8 cellular contexts compared by ENCODE assay signal in genomic region chr1:209435654-209436566, GRCh38.
DNase-seq lines count a peak whose midpoint lies in the region; ATAC-seq and TF ChIP-seq lines count a peak whose summit lies in the region.

No MANE protein-coding gene starts in this region.

- WGBS in spleen, 5 donors, result 32 to 52% (median 48%) methylated on average over 6 of the region's 6 CpGs

- H3K4me1 ChIP-seq in OCI-LY1 (ENCODE audit: insufficient read depth, low read length, severe bottlenecking), result no peaks in the 10 kb centered on the region
- H3K4me1 ChIP-seq in ascending aorta, result no peaks in the 10 kb centered on the region
- no peaks in the 10 kb centered on the region for H3K4me1 ChIP-seq in spleen

- H3K4me2 ChIP-seq in OCI-LY1 (ENCODE audit: low read length), result no peak overlapping the region

- H3K27ac ChIP-seq in OCI-LY1 (ENCODE audit: low read depth, low read length, poor library complexity, severe bottlenecking) (no peak overlapping the region), ascending aorta (no peak overlapping the region), spleen (no peak overlapping the region)

- no peaks in the 10 kb centered on the region for H3K9me2 ChIP-seq in OCI-LY1 (ENCODE audit: low read depth, low read length)

- intact Hi-C loops in ascending aorta (cut with DNase I) (no loop called here), spleen (cut with DNase I; ENCODE audit: low total_unique reads) (no loop called here)

- peak; percentile 70 for ATAC-seq in GM21447 (IDR thresholded peaks at IDR 0.05; ENCODE audit: unreplicated experiment)

- H3K4me3 ChIP-seq in OCI-LY1 (ENCODE audit: low read depth, low read length, poor library complexity, severe bottlenecking) (no peak overlapping the region), ascending aorta (no peak overlapping the region), spleen (no peak overlapping the region)

- no peaks in the 10 kb centered on the region for H3K27me3 ChIP-seq in OCI-LY1 (ENCODE audit: insufficient read depth, low read length)
- no peaks in the 10 kb centered on the region for H3K27me3 ChIP-seq in ascending aorta
- H3K27me3 ChIP-seq in spleen (replicated peaks in 1 of 7), result peaks cover 0 to 7% (median 0%) of the 10 kb centered on the region in 7 donors

- no peaks in the 10 kb centered on the region for H3F3A ChIP-seq in OCI-LY1 (ENCODE audit: insufficient read depth, low read length)

- H3K9ac ChIP-seq in OCI-LY1 (ENCODE audit: low read length), result no peak overlapping the region

- no peaks in the 10 kb centered on the region for H4K20me1 ChIP-seq in OCI-LY1 (ENCODE audit: insufficient read depth, low read length)

- H3K36me3 ChIP-seq in OCI-LY1 (ENCODE audit: insufficient read depth, low read length), result no peaks in the 10 kb centered on the region
- no peaks in the 10 kb centered on the region for H3K36me3 ChIP-seq in ascending aorta
- H3K36me3 ChIP-seq in spleen, result no peaks in the 10 kb centered on the region

- H3K9me3 ChIP-seq in OCI-LY1 (ENCODE audit: low read length) (no peaks in the 10 kb centered on the region), ascending aorta (peaks cover 0 to 3% of the 10 kb centered on the region in 2 donors), spleen (peaks cover 0 to 13% (median 9%) of the 10 kb centered on the region in 8 donors)

- TF ChIP-seq CTCF in OCI-LY1 (IDR thresholded peaks at IDR 0.05; ENCODE audit: low read length), result peak; percentile 66
- peak in 2 of 3 experiments; percentile 13 to 36 for TF ChIP-seq CTCF in ascending aorta (IDR thresholded peaks at IDR 0.05)
- TF ChIP-seq CTCF in spleen (IDR thresholded peaks at IDR 0.05 in 8 of 11, conservative IDR thresholded peaks at IDR 0.05 in 3 of 11), result peak in 8 of 11 experiments; percentile 22 to 70 (median 54)

- no peak overlapping the region for H2AFZ ChIP-seq in OCI-LY1 (ENCODE audit: low read length)

- DNase-seq in EH (ENCODE audit: low read depth) (peak; percentile 80), HT-29 (ENCODE audit: low spot score) (peak; percentile 82), ascending aorta (ENCODE audit: low spot score in 2 of 2) (no peak), iPS DF 19.7 (ENCODE audit: low read depth, low spot score) (peak; percentile 72), spleen (no peak), T-helper 9 cell (no peak)

- no peak for TF ChIP-seq POLR2A in spleen (IDR thresholded peaks at IDR 0.05)

- H3K79me2 ChIP-seq in OCI-LY1 (ENCODE audit: insufficient read depth, low read length), result no peaks in the 10 kb centered on the region

Comparison
In these comparisons a context has a peak if more than half of its experiments do, and no peak if none do; other contexts are left out.
1. DNase-seq: peak in EH (single experiment), HT-29 (single experiment) and iPS DF 19.7 (single experiment); none in ascending aorta (0 of 2), spleen (single experiment) and T-helper 9 cell (single experiment).
2. Peak in every context shown above with its lines, with median percentiles within 50 percentile points of each other: CTCF ChIP-seq.